ENCODE assay signal across 24 cellular contexts in genomic region chr10:10326119-10326518, GRCh38.
"Had no signal": no experiment of that assay in that cellular context is flagged by ENCODE, and none has a peak within 500 bp of the region (broad histone marks: within the 10 kb centered on the region; RNA-seq: fewer than 3 reads in every experiment).

No MANE protein-coding gene starts in this region.

- H3K4me1 Mint-ChIP-seq: naive thymus-derived CD4-positive, alpha-beta T cell; stimulated activated effector memory CD8-positive, alpha-beta T cell treated with anti-CD3 and anti-CD28 coated beads, Interleukin-12 subunit alpha, Interleukin-12 subunit beta, amount 100 ng/mL, for 72 hours; stimulated activated naive CD8-positive, alpha-beta T cell treated with anti-CD3 and anti-CD28 coated beads, Interleukin-15, amount 100 ng/mL, for 72 hours; T-helper 17 cell had no signal

- H3K27ac Mint-ChIP-seq: activated naive CD4-positive, alpha-beta T cell treated with anti-CD3 and anti-CD28 coated beads, Interleukin-2, amount 50 U/mL, for 72 hours; dendritic cell treated with granulocyte-macrophage colony-stimulating factor and Interleukin-4, amounts not matched to agents 40 ng/mL and 50 ng/mL, for 4 days; naive thymus-derived CD4-positive, alpha-beta T cell; stimulated activated effector memory CD8-positive, alpha-beta T cell treated with anti-CD3 and anti-CD28 coated beads, Interleukin-12 subunit alpha, Interleukin-12 subunit beta, amount 100 ng/mL, for 72 hours; stimulated activated naive CD8-positive, alpha-beta T cell treated with anti-CD3 and anti-CD28 coated beads, Interleukin-15, amount 100 ng/mL, for 72 hours; T-helper 17 cell had no signal

- H3K4me3 ChIP-seq: adrenal gland, ascending aorta, cardiac muscle cell, left lung, lung, tibial nerve, vagina had no signal

- H3K27me3 Mint-ChIP-seq: dendritic cell treated with granulocyte-macrophage colony-stimulating factor and Interleukin-4, amounts not matched to agents 40 ng/mL and 50 ng/mL, for 4 days; stimulated activated naive CD8-positive, alpha-beta T cell treated with anti-CD3 and anti-CD28 coated beads, Interleukin-15, amount 100 ng/mL, for 72 hours had no signal

- H3K36me3 Mint-ChIP-seq: activated naive CD4-positive, alpha-beta T cell treated with anti-CD3 and anti-CD28 coated beads, Interleukin-2, amount 50 U/mL, for 72 hours; naive thymus-derived CD4-positive, alpha-beta T cell; stimulated activated effector memory CD8-positive, alpha-beta T cell treated with anti-CD3 and anti-CD28 coated beads, Interleukin-12 subunit alpha, Interleukin-12 subunit beta, amount 100 ng/mL, for 72 hours had no signal

- FAIRE-seq: endometrium, small intestine had no signal

- H3K4me3 Mint-ChIP-seq: dendritic cell treated with granulocyte-macrophage colony-stimulating factor and Interleukin-4, amounts not matched to agents 40 ng/mL and 50 ng/mL, for 4 days; naive thymus-derived CD4-positive, alpha-beta T cell; neural crest cell; stimulated activated effector memory CD8-positive, alpha-beta T cell treated with anti-CD3 and anti-CD28 coated beads, Interleukin-12 subunit alpha, Interleukin-12 subunit beta, amount 100 ng/mL, for 72 hours; stimulated activated naive CD8-positive, alpha-beta T cell treated with anti-CD3 and anti-CD28 coated beads, Interleukin-15, amount 100 ng/mL, for 72 hours; T-helper 17 cell had no signal

- ATAC-seq: activated naive CD4-positive, alpha-beta T cell treated with anti-CD3 and anti-CD28 coated beads, Interleukin-2, amount 50 U/mL, for 72 hours; left lung; naive thymus-derived CD4-positive, alpha-beta T cell; sciatic nerve; stimulated activated effector memory CD8-positive, alpha-beta T cell treated with anti-CD3 and anti-CD28 coated beads, Interleukin-12 subunit alpha, Interleukin-12 subunit beta, amount 100 ng/mL, for 72 hours; stimulated activated naive CD8-positive, alpha-beta T cell treated with anti-CD3 and anti-CD28 coated beads, Interleukin-15, amount 100 ng/mL, for 72 hours; T-helper 17 cell had no signal

- H3K4me1 ChIP-seq: adrenal gland, ascending aorta, left lung, tibial nerve, vagina had no signal

- H3K9me3 Mint-ChIP-seq: activated naive CD4-positive, alpha-beta T cell treated with anti-CD3 and anti-CD28 coated beads, Interleukin-2, amount 50 U/mL, for 72 hours had no signal

- H3K27me3 ChIP-seq: adrenal gland, ascending aorta, cardiac muscle cell, left lung, tibial nerve, vagina had no signal

- DNase-seq: activated CD4-positive, alpha-beta T cell treated with anti-CD3 and anti-CD28 coated beads for 1 hour; activated T-cell treated with anti-CD3 and anti-CD28 coated beads, Interleukin-2, amount 50 U/mL, for 1 hour; adrenal gland; effector CD4-positive, alpha-beta T cell; foreskin melanocyte; kidney glomerular epithelial cell; left lung; naive thymus-derived CD4-positive, alpha-beta T cell; occipital lobe; small intestine; stimulated activated CD4-positive, alpha-beta T cell treated with anti-CD3 and anti-CD28 coated beads, Interleukin-2, amount 100 ng/mL, for 24 hours; stimulated activated naive CD8-positive, alpha-beta T cell treated with anti-CD3 and anti-CD28 coated beads, Interleukin-15, amount 100 ng/mL, for 72 hours; T-helper 17 cell had no signal

- H3K9me3 ChIP-seq: adrenal gland, ascending aorta, left lung, tibial nerve, vagina had no signal

- H3K36me3 ChIP-seq: adrenal gland, ascending aorta, cardiac muscle cell, left lung, tibial nerve, vagina had no signal

- H3K27ac ChIP-seq: adrenal gland, ascending aorta, cardiac muscle cell, left lung, tibial nerve, vagina had no signal
